Comparison of ENCODE assay signal across 19 cellular contexts in genomic region chr1:226754797-226755533, GRCh38.
"Had no signal": no experiment of that assay in that cellular context is flagged by ENCODE, and none has a peak within 500 bp of the region (broad histone marks: within the 10 kb centered on the region; RNA-seq: fewer than 3 reads in every experiment).

No MANE protein-coding gene starts in this region.

- H3K4me3 ChIP-seq: esophagus squamous epithelium, lower lobe of right lung, mucosa of descending colon, SJSA1, upper lobe of left lung had no signal

- DNase-seq: activated CD4-positive, alpha-beta T cell treated with anti-CD3 and anti-CD28 coated beads, Interleukin-2, amount 50 U/mL, for 1 hour; activated CD8-positive, alpha-beta memory T cell treated with anti-CD3 and anti-CD28 coated beads, Interleukin-2, amount 50 U/mL, for 4 hours; esophagus squamous epithelium; foreskin fibroblast; glutamatergic neuron; lower lobe of right lung; mucosa of descending colon; occipital lobe; right cardiac atrium; small intestine; SW 1271; T-helper 9 cell; upper lobe of left lung had no signal

- ATAC-seq: lower lobe of right lung; mucosa of descending colon; natural killer cell treated with Interleukin-12 subunit alpha and Interleukin-12 subunit beta and Interleukin-15 and Interleukin-18, amount 100 ng/mL, for 72 hours; right cardiac atrium; stimulated activated memory B cell treated with anti-CD40 and anti-IgM and Interleukin-4, amounts not matched to agents 10 μg/mL and 1 μg/mL and 100 μg/mL, for 72 hours; WTC11 had no signal

- H3K27me3 ChIP-seq: esophagus squamous epithelium, SJSA1, upper lobe of left lung had no signal

- H3K36me3 ChIP-seq: esophagus squamous epithelium, lower lobe of right lung, SJSA1, upper lobe of left lung had no signal

- H3K9me3 ChIP-seq: esophagus squamous epithelium, lower lobe of right lung, mucosa of descending colon, SJSA1, upper lobe of left lung had no signal

- H3K4me1 ChIP-seq: esophagus squamous epithelium, lower lobe of right lung, SJSA1, upper lobe of left lung had no signal

- H3K9me3 Mint-ChIP-seq: activated T-helper 2 cell treated with anti-CD3 and anti-CD28 coated beads, Interferon-gamma antibody, Interleukin-2, Interleukin-4, amounts not matched to agents 10 μg/mL and 5 μg/mL and 100 μg/mL, durations not matched to agents 14 hours and 24 hours and 36 hours; natural killer cell treated with Interleukin-12 subunit alpha and Interleukin-12 subunit beta and Interleukin-15 and Interleukin-18, amount 100 ng/mL, for 72 hours; stimulated activated memory B cell treated with anti-CD40 and anti-IgM and Interleukin-4, amounts not matched to agents 10 μg/mL and 1 μg/mL and 100 μg/mL, for 72 hours had no signal

- H3K4me3 Mint-ChIP-seq: natural killer cell treated with Interleukin-12 subunit alpha and Interleukin-12 subunit beta and Interleukin-15 and Interleukin-18, amount 100 ng/mL, for 72 hours; stimulated activated memory B cell treated with anti-CD40 and anti-IgM and Interleukin-4, amounts not matched to agents 10 μg/mL and 1 μg/mL and 100 μg/mL, for 72 hours; WTC11 had no signal

- H3K4me1 Mint-ChIP-seq: stimulated activated memory B cell treated with anti-CD40 and anti-IgM and Interleukin-4, amounts not matched to agents 10 μg/mL and 1 μg/mL and 100 μg/mL, for 72 hours; WTC11 had no signal

- H3K27me3 Mint-ChIP-seq: natural killer cell treated with Interleukin-12 subunit alpha and Interleukin-12 subunit beta and Interleukin-15 and Interleukin-18, amount 100 ng/mL, for 72 hours; stimulated activated memory B cell treated with anti-CD40 and anti-IgM and Interleukin-4, amounts not matched to agents 10 μg/mL and 1 μg/mL and 100 μg/mL, for 72 hours had no signal

- H3K27ac Mint-ChIP-seq: activated T-helper 2 cell treated with anti-CD3 and anti-CD28 coated beads, Interferon-gamma antibody, Interleukin-2, Interleukin-4, amounts not matched to agents 10 μg/mL and 5 μg/mL and 100 μg/mL, durations not matched to agents 14 hours and 24 hours and 36 hours; natural killer cell treated with Interleukin-12 subunit alpha and Interleukin-12 subunit beta and Interleukin-15 and Interleukin-18, amount 100 ng/mL, for 72 hours; progenitor cell of endocrine pancreas; stimulated activated memory B cell treated with anti-CD40 and anti-IgM and Interleukin-4, amounts not matched to agents 10 μg/mL and 1 μg/mL and 100 μg/mL, for 72 hours; WTC11 had no signal

- H3K36me3 Mint-ChIP-seq: natural killer cell treated with Interleukin-12 subunit alpha and Interleukin-12 subunit beta and Interleukin-15 and Interleukin-18, amount 100 ng/mL, for 72 hours; stimulated activated memory B cell treated with anti-CD40 and anti-IgM and Interleukin-4, amounts not matched to agents 10 μg/mL and 1 μg/mL and 100 μg/mL, for 72 hours; WTC11 had no signal
